ENCODE assay signal across 8 cellular contexts in the genomic region with DNA sequence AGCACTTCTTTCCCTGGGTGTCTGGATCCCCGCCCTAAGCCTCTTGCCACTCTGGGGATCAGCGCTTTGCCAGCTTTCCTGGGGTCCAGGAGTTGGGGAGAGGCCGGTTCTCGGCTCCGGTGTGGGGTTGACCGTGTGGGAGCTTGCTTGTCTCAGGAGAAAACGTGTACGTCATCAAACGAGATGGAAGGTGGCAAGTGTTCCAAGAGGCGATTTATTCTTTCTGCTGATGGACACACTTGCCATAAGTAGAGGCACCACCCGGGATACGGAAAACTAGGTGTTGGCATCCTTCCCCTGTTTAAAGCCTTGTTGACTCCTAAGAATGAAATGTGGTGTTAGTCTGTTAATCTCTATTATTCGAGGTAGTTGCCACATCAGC. TPM values are rescaled to one million over a fixed set of nuclear protein-coding genes. Genes with fewer than 3 reads are reported as not detected.
A peak's percentile ranks its signal among the peaks of the same experiment; 100 is the strongest.
DNase-seq lines count a peak whose midpoint lies in the region; ATAC-seq and TF ChIP-seq lines count a peak whose summit lies in the region.

No MANE protein-coding gene starts in this region.

- peak overlapping the region; percentile 91 for H3K4me2 ChIP-seq in BLaER1
- peak overlapping the region; percentile 82 for H3K4me2 ChIP-seq in skeletal muscle satellite cell (ENCODE audit: low read length)

- H3K27ac ChIP-seq in BLaER1, result peak overlapping the region; percentile 95

- no peak for DNase-seq in H7
- no peak for DNase-seq in T-cell
- peak in 1 of 2 donors; percentile 23 for DNase-seq in foreskin fibroblast
- DNase-seq in NCI-H345 treated with DMSO at 0.1 percent for 48 hours (lab: John Stamatoyannopoulos, UW; ENCODE audit: unreplicated experiment), result no peak
- no peak for DNase-seq in NCI-H2081 (lab: John Stamatoyannopoulos, UW)
- DNase-seq in NOMO-1 (lab: John Stamatoyannopoulos, UW; ENCODE audit: unreplicated experiment in 2 of 2), result no peak

- H3K4me3 ChIP-seq in BLaER1, result peak overlapping the region; percentile 86
- peak overlapping the region; percentile 96 for H3K4me3 ChIP-seq in H7 (ENCODE audit: insufficient read depth, low read depth, low read length)
- peak overlapping the region; percentile 79 to 82 for H3K4me3 ChIP-seq in foreskin fibroblast (ENCODE audit: low read depth in 1 of 2, low read length in 2 of 2)
- H3K4me3 ChIP-seq in skeletal muscle satellite cell (ENCODE audit: low read length), result peak overlapping the region; percentile 96

- no peaks in the 10 kb centered on the region for H3K27me3 Mint-ChIP-seq in T-cell

- CTCF ChIA-PET in T-cell (lab: Charles Lee), result interaction anchor here in 1 of 2 donors (1.9 kb wide), 1 partner anchor 118 kb away, joined by 5 read pairs; the partner anchor contains the start of gene MAP2K1

- H3K9ac ChIP-seq in BLaER1 (peak overlapping the region; percentile 98), skeletal muscle satellite cell (ENCODE audit: low read depth, low read length) (peak overlapping the region; percentile 98)

- H3K4me1 ChIP-seq in BLaER1, result peaks cover 47% of the 10 kb centered on the region
- H3K4me1 ChIP-seq in skeletal muscle satellite cell (ENCODE audit: control insufficient read depth, insufficient read depth, low read length), result peaks cover 13% of the 10 kb centered on the region

- peaks cover 26% of the 10 kb centered on the region for H3K36me3 Mint-ChIP-seq in T-cell

- POLR2A ChIA-PET in T-cell (lab: Charles Lee), result interaction anchor here in 1 of 2 donors (0.6 to 0.9 kb wide), 4 partner anchors 11 to 1787 kb away, joined by 3 to 7 read pairs (median 3); no protein-coding TSS in a partner anchor

- peaks cover 41 to 49% (median 45%) of the 10 kb centered on the region in 3 donors for H3K4me1 Mint-ChIP-seq in T-cell

- TF ChIP-seq CTCF in foreskin fibroblast (IDR thresholded peaks at IDR 0.05; ENCODE audit: low read depth, low read length), result no peak

- H3K27me3 ChIP-seq in BLaER1, result no peaks in the 10 kb centered on the region
- no peaks in the 10 kb centered on the region for H3K27me3 ChIP-seq in H7 (ENCODE audit: control insufficient read depth, insufficient read depth, low read length)
- H3K27me3 ChIP-seq in skeletal muscle satellite cell (ENCODE audit: control insufficient read depth, insufficient read depth, low read length), result no peaks in the 10 kb centered on the region

- peak overlapping the region; percentile 98 for H3K27ac Mint-ChIP-seq in T-cell

- peak overlapping the region; percentile 91 to 100 (median 99) for H3K4me3 Mint-ChIP-seq in T-cell

- no peak for ATAC-seq in T-cell (replicated peaks in 1 of 4)

- no peaks in the 10 kb centered on the region for H3K9me3 Mint-ChIP-seq in T-cell

- H3K9me3 ChIP-seq in BLaER1, result no peaks in the 10 kb centered on the region
- H3K9me3 ChIP-seq in skeletal muscle satellite cell (replicated peaks; ENCODE audit: low read length), result no peaks in the 10 kb centered on the region

- H4K20me1 ChIP-seq in BLaER1, result peaks cover 40% of the 10 kb centered on the region

- H3K36me3 ChIP-seq in BLaER1, result peaks cover 41% of the 10 kb centered on the region
- H3K36me3 ChIP-seq in H7 (replicated peaks; ENCODE audit: control insufficient read depth, insufficient read depth, low read length), result peaks cover 28% of the 10 kb centered on the region
- peaks cover 39% of the 10 kb centered on the region for H3K36me3 ChIP-seq in skeletal muscle satellite cell (ENCODE audit: insufficient read depth, low read length)

RNA-seq across cellular contexts. Expression of gene ZWILCH, which starts 0.3 kb away (rescaled TPM):
- total RNA-seq in H7 (2014; rRNA removed; shearing (Covaris generic)), result 57.8 and 68.3 TPM in 2 replicates
- 1 to 10 TPM; 4.9 to 9.2 (median 6.2) TPM for total RNA-seq in T-cell
- total RNA-seq in skeletal muscle satellite cell (2012; rRNA removed), result 25.3 and 27.9 TPM in 2 replicates

RNA-seq across cellular contexts. Expression of gene RPL4, which starts 0.8 kb away (rescaled TPM):
- total RNA-seq in H7 (2014; rRNA removed; shearing (Covaris generic)), result 5,862 and 6,291 TPM in 2 replicates
- 1,000 to 10,000 TPM; 3,314 to 3,887 (median 3,346) TPM for total RNA-seq in T-cell
- 2,433 and 3,120 TPM in 2 replicates for total RNA-seq in skeletal muscle satellite cell (2012; rRNA removed)

RNA-seq across cellular contexts. Expression of gene SNAPC5, which starts 7.9 kb away (rescaled TPM):
- 23.9 and 29.6 TPM in 2 replicates for total RNA-seq in H7 (2014; rRNA removed; shearing (Covaris generic))
- 10 to 100 TPM; 23.4 to 37.5 (median 34.0) TPM for total RNA-seq in T-cell
- total RNA-seq in skeletal muscle satellite cell (2012; rRNA removed), result 15.0 and 15.1 TPM in 2 replicates
